ENCODE assay signal across 8 cellular contexts in the genomic region with DNA sequence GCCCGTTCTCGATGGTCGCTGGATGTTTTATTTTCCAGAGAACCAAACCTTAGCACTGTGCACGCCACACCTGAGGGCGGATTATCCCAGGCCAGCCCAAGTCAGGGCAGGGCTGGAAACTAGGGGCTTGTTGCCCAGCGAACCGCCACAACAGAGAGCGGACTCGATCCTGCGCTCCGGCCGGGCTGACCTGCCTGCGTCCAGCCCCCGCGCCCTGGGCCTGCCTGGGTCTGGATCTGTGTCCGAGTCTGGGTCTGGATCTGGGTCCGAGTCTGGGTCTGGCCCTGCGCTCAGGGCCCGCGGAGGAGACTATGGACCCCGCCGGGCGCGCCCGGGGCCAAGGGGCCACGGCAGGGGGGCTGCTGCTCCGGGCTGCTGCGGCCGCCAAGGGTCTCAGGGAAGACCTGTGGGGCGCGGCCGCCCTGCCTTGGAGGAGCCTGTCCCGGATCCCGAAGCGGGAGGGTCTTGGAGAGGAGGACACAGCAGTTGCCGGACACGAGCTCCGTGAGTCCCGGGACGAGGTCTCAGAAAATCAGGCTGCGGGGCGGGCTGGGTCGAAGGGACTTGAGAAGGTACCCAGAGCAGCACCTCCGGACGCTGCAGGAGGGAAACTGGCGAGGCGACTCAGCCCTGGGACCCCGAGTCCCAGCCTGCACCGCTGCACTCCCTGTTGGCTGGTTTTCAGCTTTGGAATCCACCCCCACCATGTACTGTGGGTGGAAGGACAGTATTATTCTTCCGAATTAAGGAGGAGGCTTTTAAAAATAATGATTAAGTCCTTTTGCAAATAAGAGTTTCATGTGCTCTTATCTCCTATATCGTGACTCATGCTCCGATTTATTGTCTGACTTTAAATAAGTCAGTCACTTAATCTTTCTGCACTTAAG. TPM values are rescaled to one million over a fixed set of nuclear protein-coding genes. Genes with fewer than 3 reads are reported as not detected.
DNase-seq lines count a peak whose midpoint lies in the region; ATAC-seq and TF ChIP-seq lines count a peak whose summit lies in the region.

A gene (plus strand): TSS at position 130 of the 887 bp plus-strand sequence. CDS start 182 bp downstream, at position 312.

- DNase-seq in BJ (ENCODE audit: low read depth) (no peak), lung microvascular endothelial cell (ENCODE audit: low read depth in 2 of 2) (peak; percentile 29 to 50), thyroid gland (peak; percentile 53 to 58), NCI-H526 treated with DMSO at 0.1 percent for 48 hours (lab: John Stamatoyannopoulos, UW) (no peak)
- DNase-seq in effector memory CD4-positive, alpha-beta T cell = no peak
- DNase-seq in stimulated activated naive CD4-positive, alpha-beta T cell (lab: John Stamatoyannopoulos, UW) = no peak

- intact Hi-C loops in thyroid gland (cut with DNase I) = no loop called here

- H3K9me3 ChIP-seq in HUES48 (ENCODE audit: control insufficient read depth, insufficient read depth, low read length) (no peaks in the 10 kb centered on the region), thyroid gland (no peaks in the 10 kb centered on the region)
- H3K9me3 ChIP-seq in effector memory CD4-positive, alpha-beta T cell (ENCODE audit: control insufficient read depth, low read length) = no peaks in the 10 kb centered on the region

- ATAC-seq in HG03135 (IDR thresholded peaks at IDR 0.05; ENCODE audit: unreplicated experiment) = no peak

- no peak for TF ChIP-seq POLR2A in thyroid gland (IDR thresholded peaks at IDR 0.05)

- H3K36me3 ChIP-seq in BJ (ENCODE audit: control insufficient read depth, insufficient read depth, low read length) = no peaks in the 10 kb centered on the region
- H3K36me3 ChIP-seq in HUES48 (ENCODE audit: control insufficient read depth, insufficient read depth, low read length) = no peaks in the 10 kb centered on the region
- no peaks in the 10 kb centered on the region for H3K36me3 ChIP-seq in effector memory CD4-positive, alpha-beta T cell (ENCODE audit: control insufficient read depth, insufficient read depth, low read length)
- no peaks in the 10 kb centered on the region for H3K36me3 ChIP-seq in thyroid gland

- peak within 1 kb of the TSS; percentile 72 for H3K9ac ChIP-seq in HUES48 (ENCODE audit: low read depth, low read length)

- peak within 1 kb of the TSS; percentile 36 for H3K4me3 ChIP-seq in BJ (ENCODE audit: low read depth, low read length)
- peak within 1 kb of the TSS; percentile 69 for H3K4me3 ChIP-seq in HUES48 (ENCODE audit: low read depth, low read length)
- H3K4me3 ChIP-seq in effector memory CD4-positive, alpha-beta T cell (ENCODE audit: insufficient read depth, low read depth, low read length, poor library complexity, severe bottlenecking) = peak within 1 kb of the TSS; percentile 26
- peak within 1 kb of the TSS; percentile 22 to 52 (median 34) for H3K4me3 ChIP-seq in thyroid gland (replicated peaks in 1 of 3)

- TF ChIP-seq CTCF in BJ (IDR thresholded peaks at IDR 0.05; ENCODE audit: insufficient read depth, low read depth, low read length) (no peak), thyroid gland (IDR thresholded peaks at IDR 0.05) (no peak)

- POLR2A ChIA-PET in BJ (lab: Charles Lee) = no interaction called here

- H3K4me1 ChIP-seq in HUES48 (ENCODE audit: control insufficient read depth, insufficient read depth, low read length) (peaks cover 28% of the 10 kb centered on the region), thyroid gland (peaks cover 9 to 22% of the 10 kb centered on the region in 2 donors)
- peaks cover 7% of the 10 kb centered on the region for H3K4me1 ChIP-seq in effector memory CD4-positive, alpha-beta T cell (ENCODE audit: control insufficient read depth, insufficient read depth, low read length, poor library complexity, severe bottlenecking)

- 2 to 4% methylated on average over 39 to 44 of the region's 52 CpGs for WGBS in thyroid gland, 2 donors

- CTCF ChIA-PET in BJ (lab: Yijun Ruan, JAX) = no interaction called here

- H3K27ac ChIP-seq in HUES48 (ENCODE audit: low read depth, low read length) (peak within 1 kb of the TSS; percentile 73), thyroid gland (peak within 1 kb of the TSS in 2 of 3 donors; percentile 58 to 67)
- H3K27ac ChIP-seq in effector memory CD4-positive, alpha-beta T cell (ENCODE audit: insufficient read depth, low read length, poor library complexity, severe bottlenecking) = no peak within 1 kb of the TSS

- H3K27me3 ChIP-seq in BJ (ENCODE audit: control insufficient read depth, insufficient read depth, low read length) = no peaks in the 10 kb centered on the region
- H3K27me3 ChIP-seq in HUES48 (ENCODE audit: control insufficient read depth, insufficient read depth, low read length) = no peaks in the 10 kb centered on the region; the same call in 1 of the 2 replicates
- H3K27me3 ChIP-seq in effector memory CD4-positive, alpha-beta T cell (replicated peaks; ENCODE audit: control insufficient read depth, insufficient read depth, low read length, poor library complexity, severe bottlenecking) = no peaks in the 10 kb centered on the region
- no peaks in the 10 kb centered on the region for H3K27me3 ChIP-seq in thyroid gland

RNA-seq across cellular contexts. Expression of the gene that starts here (rescaled TPM):
- polyA plus RNA-seq in BJ (2011; rRNA removed) = 0.18 and 0.32 TPM in 2 replicates
- 0.21 and 0.38 TPM in 2 replicates for polyA minus RNA-seq in BJ (2011; rRNA and poly(A)+ RNA removed)
- total RNA-seq in lung microvascular endothelial cell (0.22 and 1.2 TPM in 2 replicates), thyroid gland (1 to 10 TPM in 2 of 4 donors, not detected in 2; 1.1 to 1.7 TPM)

Comparison
In these comparisons a context has a peak if more than half of its experiments do, and no peak if none do; other contexts are left out.
1. DNase-seq: peak in lung microvascular endothelial cell (2 of 2) and thyroid gland (2 of 2); none in BJ (single experiment), effector memory CD4-positive, alpha-beta T cell (0 of 3), NCI-H526 treated with DMSO at 0.1 percent for 48 hours (single experiment) and stimulated activated naive CD4-positive, alpha-beta T cell (0 of 6).
2. Peak in every context shown above with its lines, with median percentiles within 50 percentile points of each other: H3K4me3 ChIP-seq.